20 cellular contexts compared by ENCODE assay signal in the genomic region with DNA sequence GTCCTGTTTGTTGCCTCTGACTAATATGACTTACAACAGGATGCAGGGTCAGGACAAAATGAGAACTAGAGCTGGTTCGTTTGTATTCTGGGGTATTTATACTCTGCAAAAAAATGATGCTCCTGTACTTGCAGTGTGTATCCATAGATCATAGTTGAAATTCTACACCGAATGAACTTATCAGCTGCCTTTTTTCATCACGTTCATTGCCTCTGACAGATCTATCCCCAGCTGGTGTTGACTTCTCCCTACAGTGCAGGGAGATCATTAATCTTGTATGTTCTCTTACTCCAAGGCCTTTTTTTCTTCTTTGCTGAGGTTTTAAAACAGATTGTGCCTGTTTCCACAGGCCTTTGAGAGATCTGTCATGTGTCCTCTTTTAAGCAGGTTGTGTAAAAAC.
DNase-seq lines count a peak whose midpoint lies in the region; ATAC-seq and TF ChIP-seq lines count a peak whose summit lies in the region.
"Had no signal": no experiment of that assay in that cellular context is flagged by ENCODE, and none has a peak within 500 bp of the region (broad histone marks: within the 10 kb centered on the region; RNA-seq: fewer than 3 reads in every experiment).

No MANE protein-coding gene starts in this region.

- no peaks in the 10 kb centered on the region for H3K27me3 ChIP-seq in fibroblast of lung (ENCODE audit: control insufficient read depth, insufficient read depth, low read length)
- H3K27me3 ChIP-seq: SJCRH30, tibial nerve had no signal

- H2AFZ ChIP-seq in fibroblast of lung (ENCODE audit: low read length): no peak overlapping the region

- H3K9me3 ChIP-seq in fibroblast of lung (ENCODE audit: control insufficient read depth, insufficient read depth, low read depth, low read length): no peaks in the 10 kb centered on the region
- H3K9me3 ChIP-seq: mucosa of descending colon, SJCRH30, tibial nerve had no signal

- no peak overlapping the region for H3K9ac ChIP-seq in fibroblast of lung (ENCODE audit: insufficient read depth, low read length)

- H3K79me2 ChIP-seq in fibroblast of lung (ENCODE audit: control insufficient read depth, insufficient read depth, low read length): no peaks in the 10 kb centered on the region

- no peak overlapping the region for H3K4me3 ChIP-seq in fibroblast of lung (replicated peaks in 1 of 4; ENCODE audit: control extremely low read depth in 1 of 4, insufficient read depth in 1 of 4, low read depth in 3 of 4, low read length in 4 of 4)
- H3K4me3 ChIP-seq: mucosa of descending colon, SJCRH30, tibial nerve had no signal

- ATAC-seq in GM19328 (IDR thresholded peaks at IDR 0.05; ENCODE audit: unreplicated experiment) (no peak), HG03135 (IDR thresholded peaks at IDR 0.05; ENCODE audit: unreplicated experiment) (no peak)
- ATAC-seq: activated CD4-positive, CD25-positive, alpha-beta regulatory T cell treated with anti-CD3 and anti-CD28 coated beads, Interleukin-2, amount 50 U/mL, for 24 hours; left lobe of liver; mucosa of descending colon had no signal

- peaks cover 16% of the 10 kb centered on the region for H3K4me1 ChIP-seq in fibroblast of lung (ENCODE audit: control insufficient read depth, extremely low read depth, insufficient read depth, low read length)
- H3K4me1 ChIP-seq: SJCRH30, tibial nerve had no signal

- no peak for TF ChIP-seq CTCF in fibroblast of lung (conservative IDR thresholded peaks at IDR 0.05 in 1 of 2, IDR thresholded peaks at IDR 0.05 in 1 of 2; ENCODE audit: low read depth in 1 of 2, low read length in 2 of 2)

- no peaks in the 10 kb centered on the region for H3K36me3 ChIP-seq in fibroblast of lung (ENCODE audit: control insufficient read depth, insufficient read depth, low read length)
- H3K36me3 ChIP-seq: SJCRH30, tibial nerve had no signal

- DNase-seq in COLO668 (lab: John Stamatoyannopoulos, UW; ENCODE audit: unreplicated experiment): peak; percentile 6
- DNase-seq in NCI-H1417 treated with DMSO at 0.1 percent for 48 hours (lab: John Stamatoyannopoulos, UW): peak; percentile 51
- DNase-seq in NCI-H82 (lab: John Stamatoyannopoulos, UW): peak; percentile 65
- peak; percentile 82 to 86 for DNase-seq in fibroblast of lung (ENCODE audit: low read depth in 2 of 2)
- DNase-seq in Kasumi-1 (lab: John Stamatoyannopoulos, UW): no peak
- DNase-seq in activated effector memory CD4-positive, alpha-beta T cell treated with anti-CD3 and anti-CD28 coated beads, Interleukin-2, amount 50 U/mL, for 16 hours: no peak
- DNase-seq: ACHN; activated naive CD8-positive, alpha-beta T cell treated with anti-CD3 and anti-CD28 coated beads for 36 hours; activated T-cell treated with anti-CD3 and anti-CD28 coated beads, Interleukin-2, amount 50 U/mL, for 48 hours; mucosa of descending colon; stimulated activated CD4-positive, alpha-beta T cell treated with anti-CD3 and anti-CD28 coated beads, Interleukin-15, amount 100 ng/mL, for 24 hours; stimulated activated naive CD4-positive, alpha-beta T cell had no signal

- no peak overlapping the region for H3K27ac ChIP-seq in fibroblast of lung (ENCODE audit: insufficient read depth, low read length)
- H3K27ac ChIP-seq: C4-2B, epithelial cell of prostate, SJCRH30, tibial nerve had no signal

- H3K4me2 ChIP-seq in fibroblast of lung (ENCODE audit: extremely low read depth, insufficient read depth, low read length): peak overlapping the region; percentile 19

- no peaks in the 10 kb centered on the region for H4K20me1 ChIP-seq in fibroblast of lung (ENCODE audit: control insufficient read depth, extremely low read depth, insufficient read depth, low read length)

Comparison
In these comparisons a context has a peak if more than half of its experiments do, and no peak if none do; other contexts are left out.
1. DNase-seq: peak in COLO668 (single experiment), NCI-H1417 treated with DMSO at 0.1 percent for 48 hours (single experiment), NCI-H82 (single experiment) and fibroblast of lung (2 of 2); none in Kasumi-1 (0 of 2) and activated effector memory CD4-positive, alpha-beta T cell treated with anti-CD3 and anti-CD28 coated beads, Interleukin-2, amount 50 U/mL, for 16 hours (single experiment).